In genomic region chr18:44754567-44754966, GRCh38 we compare ENCODE assay signal across 1 cellular context.
TF ChIP-seq lines count a peak whose summit lies in the region.

No MANE protein-coding gene starts in this region.

TF ChIP-seq in HepG2, 621 proteins besides CTCF, POLR2A, EP300 and RAD21 (continued from another document):
- TF ChIP-seq HNRNPL (IDR thresholded peaks at IDR 0.05; ENCODE audit: low read depth, low read length), result no peak
